ENCODE assay signal across 26 cellular contexts in the genomic region with DNA sequence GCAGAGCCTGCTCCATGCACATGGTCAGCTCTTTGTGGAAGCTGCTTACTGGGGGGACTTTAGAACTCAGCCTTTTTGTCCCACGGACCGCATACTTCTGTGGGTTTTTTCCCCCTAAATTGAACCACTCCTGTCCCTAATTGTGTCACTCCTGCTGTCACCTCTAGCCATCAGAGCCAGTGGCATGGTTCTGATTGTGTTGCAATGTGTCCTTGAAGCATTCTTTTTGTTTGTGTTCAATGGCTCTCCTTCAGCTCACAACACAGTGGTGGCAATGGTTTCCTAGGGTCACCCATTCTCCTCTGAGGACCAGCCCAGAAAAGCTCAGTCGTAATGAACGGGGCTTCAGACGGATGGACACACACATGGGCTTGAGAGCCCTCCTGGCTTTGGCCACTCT. TPM values are rescaled to one million over a fixed set of nuclear protein-coding genes. Genes with fewer than 3 reads are reported as not detected.
A peak's percentile ranks its signal among the peaks of the same experiment; 100 is the strongest.
DNase-seq lines count a peak whose midpoint lies in the region; ATAC-seq, FAIRE-seq and TF ChIP-seq lines count a peak whose summit lies in the region.
"Had no signal": no experiment of that assay in that cellular context is flagged by ENCODE, and none has a peak within 500 bp of the region (broad histone marks: within the 10 kb centered on the region; RNA-seq: fewer than 3 reads in every experiment).

No MANE protein-coding gene starts in this region.

- no peaks in the 10 kb centered on the region for H3K9me1 ChIP-seq in K562 (ENCODE audit: control insufficient read depth, insufficient read depth, low read length)

- 6% methylated on average over 5 of the region's 5 CpGs for WGBS in K562 (ENCODE audit: insufficient coverage, low coverage, missing lambda C conversion rate)
- WGBS in H1 (ENCODE audit: extremely low coverage in 1 of 2, insufficient coverage in 1 of 2, insufficient read length in 1 of 2, insufficient replicate concordance in 2 of 2, low coverage in 1 of 2, low lambda C conversion rate in 2 of 2, missing lambda C conversion rate in 1 of 2), 2 experiments: 90% methylated on average over 5 of the region's 5 CpGs; no CpG with 5 or more reads in 1 of the 2 experiments
- WGBS in neuronal stem cell (ENCODE audit: extremely low coverage in 2 of 2, insufficient read length in 2 of 2, insufficient replicate concordance in 1 of 2), 2 donors: no CpG with 5 or more reads among the region's 5 CpGs

- H4K20me1 ChIP-seq in GM23338 (replicated peaks; ENCODE audit: insufficient read depth) (no peaks in the 10 kb centered on the region), K562 (replicated peaks; ENCODE audit: control insufficient read depth, insufficient read depth, low read length) (no peaks in the 10 kb centered on the region), H1 (replicated peaks in 1 of 2; ENCODE audit: control insufficient read depth in 1 of 2, insufficient read depth in 2 of 2, low read length in 2 of 2) (no peaks in the 10 kb centered on the region)
- H4K20me1 ChIP-seq: BLaER1 had no signal

- H2BK15ac ChIP-seq in H1 (ENCODE audit: low read length) (no peak overlapping the region), neuronal stem cell (ENCODE audit: low read length) (no peak overlapping the region)

- peak overlapping the region; percentile 3 for H4K91ac ChIP-seq in H1 (replicated peaks; ENCODE audit: insufficient read length, low read length)
- no peak overlapping the region for H4K91ac ChIP-seq in neuronal stem cell (ENCODE audit: low read depth, low read length, poor library complexity)

- intact Hi-C loops in K562 (cut with micrococcal nuclease) (no loop called here), posterior vena cava (cut with DNase I) (no loop called here)

- H2AK5ac ChIP-seq in H1 (ENCODE audit: low read depth, low read length) (no peak overlapping the region), neuronal stem cell (ENCODE audit: low read depth, low read length) (no peak overlapping the region)

- no peak overlapping the region for H3K27ac Mint-ChIP-seq in GM23338
- H3K27ac Mint-ChIP-seq: CD4-positive, alpha-beta memory T cell; CD4-positive, CD25-positive, alpha-beta regulatory T cell had no signal

- DNase-seq in GM23338 (ENCODE audit: low spot score) (no peak), K562 (ENCODE audit: extremely low read depth in 1 of 4, low spot score in 3 of 4) (no peak), H1 (ENCODE audit: low read depth in 1 of 2, low spot score in 2 of 2) (no peak), neuronal stem cell (ENCODE audit: low spot score) (no peak), NOMO-1 treated with DMSO at 0.1 percent for 48 hours (lab: John Stamatoyannopoulos, UW; ENCODE audit: unreplicated experiment) (no peak), posterior vena cava (ENCODE audit: low spot score) (no peak)
- DNase-seq: 8988T; ACHN; BE2C; C1 segment of cervical spinal cord; CD4-positive, alpha-beta memory T cell; CD4-positive, CD25-positive, alpha-beta regulatory T cell; CD8-positive, alpha-beta memory T cell; COR-L47; DMS 273 treated with DMSO at 0.1 percent for 48 hours; DMS153; DMS53; DMS79; DND-41; GDM1 had no signal

- no peaks in the 10 kb centered on the region for H3K36me3 Mint-ChIP-seq in GM23338 (ENCODE audit: low read depth)
- H3K36me3 Mint-ChIP-seq: CD14-positive monocyte; CD4-positive, alpha-beta memory T cell; CD4-positive, CD25-positive, alpha-beta regulatory T cell; CD8-positive, alpha-beta memory T cell had no signal

- in situ Hi-C loops in K562 (cut with MboI): no loop called here

- H3K36me3 ChIP-seq in GM23338 (ENCODE audit: insufficient read depth) (no peaks in the 10 kb centered on the region; the same call in 1 of the 2 replicates), K562 (ENCODE audit: control insufficient read depth, insufficient read depth, low read length) (no peaks in the 10 kb centered on the region), H1 (ENCODE audit: control insufficient read depth in 2 of 4, insufficient read depth in 4 of 4, low read length in 3 of 4) (no peaks in the 10 kb centered on the region), neuronal stem cell (replicated peaks in 1 of 2; ENCODE audit: control insufficient read depth in 2 of 2, insufficient read depth in 2 of 2, low read length in 2 of 2) (no peaks in the 10 kb centered on the region)
- H3K36me3 ChIP-seq: BE2C had no signal

- peaks cover 41% of the 10 kb centered on the region for H3K4me1 Mint-ChIP-seq in GM23338
- H3K4me1 Mint-ChIP-seq: CD14-positive monocyte; CD4-positive, alpha-beta memory T cell; CD4-positive, CD25-positive, alpha-beta regulatory T cell; CD8-positive, alpha-beta memory T cell had no signal

- no peak overlapping the region for H3K27ac ChIP-seq in GM23338 (ENCODE audit: low read depth)
- no peak overlapping the region for H3K27ac ChIP-seq in K562 (ENCODE audit: extremely low read depth, low read depth, low read length)
- no peak overlapping the region for H3K27ac ChIP-seq in H1 (ENCODE audit: low read depth, low read length)
- no peak overlapping the region for H3K27ac ChIP-seq in neuronal stem cell (replicated peaks; ENCODE audit: low read length)
- H3K27ac ChIP-seq: BLaER1 had no signal

- TF ChIP-seq CTCF in GM23338 (conservative IDR thresholded peaks at IDR 0.05; ENCODE audit: low read depth in 2 of 2) (no peak), K562 (IDR thresholded peaks at IDR 0.05 in 2 of 3, conservative IDR thresholded peaks at IDR 0.05 in 1 of 3; ENCODE audit: insufficient read depth in 2 of 3, low read depth in 1 of 3, low read length in 3 of 3) (no peak), H1 (IDR thresholded peaks at IDR 0.05; ENCODE audit: control extremely low read depth in 1 of 3, insufficient read depth in 1 of 3, low read depth in 1 of 3, low read length in 3 of 3) (no peak)

- no peaks in the 10 kb centered on the region for H3K79me2 ChIP-seq in GM23338 (replicated peaks; ENCODE audit: insufficient read depth)
- no peaks in the 10 kb centered on the region for H3K79me2 ChIP-seq in K562 (ENCODE audit: control insufficient read depth, insufficient read depth, low read length)
- H3K79me2 ChIP-seq in H1 (ENCODE audit: control insufficient read depth in 1 of 2, insufficient read depth in 2 of 2, low read length in 2 of 2): no peaks in the 10 kb centered on the region

- no peaks in the 10 kb centered on the region for H3K9me3 Mint-ChIP-seq in GM23338
- H3K9me3 Mint-ChIP-seq: CD14-positive monocyte; CD4-positive, alpha-beta memory T cell; CD8-positive, alpha-beta memory T cell had no signal

- H3K18ac ChIP-seq in H1 (ENCODE audit: extremely low read depth, low read length) (no peak overlapping the region), neuronal stem cell (ENCODE audit: low read length) (peak overlapping the region; percentile 9)

- H2BK5ac ChIP-seq in H1 (ENCODE audit: low read depth, low read length) (no peak overlapping the region), neuronal stem cell (ENCODE audit: low read length) (no peak overlapping the region)

- POLR2A ChIA-PET in K562 (lab: Yijun Ruan, JAX) (interaction anchor here (1.8 kb wide), 1 partner anchor 15 kb away, joined by 5 read pairs; no protein-coding TSS in a partner anchor), H1 (lab: Charles Lee; ENCODE audit: partially characterized antibody) (no interaction called here)

- H3K27me3 ChIP-seq in GM23338 (ENCODE audit: insufficient read depth) (no peaks in the 10 kb centered on the region), K562 (ENCODE audit: control insufficient read depth in 2 of 2, insufficient read depth in 2 of 2, low read length in 2 of 2) (peaks cover 24 to 28% of the 10 kb centered on the region in 2 experiments), H1 (replicated peaks in 1 of 4; ENCODE audit: control insufficient read depth in 3 of 4, extremely low read depth in 1 of 4, insufficient read depth in 3 of 4, low read length in 3 of 4) (no peaks in the 10 kb centered on the region), neuronal stem cell (ENCODE audit: control insufficient read depth in 3 of 3, insufficient read depth in 3 of 3, low read depth in 1 of 3, low read length in 3 of 3) (no peaks in the 10 kb centered on the region)
- H3K27me3 ChIP-seq: BE2C, BLaER1 had no signal

- H3K23ac ChIP-seq in H1 (ENCODE audit: insufficient read length): no peak overlapping the region
- H3K23ac ChIP-seq in neuronal stem cell (ENCODE audit: low read depth, low read length, poor library complexity): no peak overlapping the region

- H2AFZ ChIP-seq in GM23338: peak overlapping the region; percentile 43; the same call in 1 of the 2 replicates
- H2AFZ ChIP-seq in K562 (ENCODE audit: low read depth, low read length): peak overlapping the region; percentile 5
- no peak overlapping the region for H2AFZ ChIP-seq in H1 (ENCODE audit: low read length)
- H2AFZ ChIP-seq in neuronal stem cell (ENCODE audit: low read length): no peak overlapping the region

- FAIRE-seq in K562 (lab: Jason Lieb, UNC) (peak; percentile 57), H1 (lab: Jason Lieb, UNC) (no peak)
- FAIRE-seq: A204.1, GM12891, GM19239 had no signal

- no peak overlapping the region for H2BK120ac ChIP-seq in H1 (replicated peaks; ENCODE audit: low read depth, low read length)
- no peak overlapping the region for H2BK120ac ChIP-seq in neuronal stem cell (ENCODE audit: low read depth, low read length)

- no peaks in the 10 kb centered on the region for H3F3A ChIP-seq in GM23338 (replicated peaks; ENCODE audit: low read depth)

- H3K4me3 Mint-ChIP-seq in GM23338: no peak overlapping the region
- H3K4me3 Mint-ChIP-seq: CD14-positive monocyte; CD4-positive, alpha-beta memory T cell; CD4-positive, CD25-positive, alpha-beta regulatory T cell; CD8-positive, alpha-beta memory T cell had no signal

- no peak overlapping the region for H4K8ac ChIP-seq in H1 (ENCODE audit: extremely low read depth, insufficient read depth, low read length)
- H4K8ac ChIP-seq in neuronal stem cell (ENCODE audit: low read depth, low read length): no peak overlapping the region

- H3K56ac ChIP-seq in H1 (replicated peaks; ENCODE audit: insufficient read length, low read depth, low read length): no peak overlapping the region

- H3K9me2 ChIP-seq in GM23338 (ENCODE audit: insufficient read depth): no peaks in the 10 kb centered on the region

- H3K4me1 ChIP-seq in GM23338 (ENCODE audit: insufficient read depth) (peaks cover 32% of the 10 kb centered on the region), K562 (replicated peaks in 1 of 2; ENCODE audit: control insufficient read depth in 2 of 2, insufficient read depth in 2 of 2, low read length in 2 of 2) (peaks cover 0 to 2% of the 10 kb centered on the region in 2 experiments; a peak in 1 of 5 replicates), H1 (replicated peaks in 1 of 4; ENCODE audit: control insufficient read depth in 3 of 4, insufficient read depth in 4 of 4, low read length in 3 of 4) (peaks cover 2 to 7% (median 3%) of the 10 kb centered on the region in 4 experiments; a peak in 5 of 7 replicates), neuronal stem cell (ENCODE audit: control insufficient read depth in 2 of 2, insufficient read depth in 1 of 2, low read depth in 1 of 2, low read length in 2 of 2) (peaks cover 17 to 29% of the 10 kb centered on the region in 2 donors)
- H3K4me1 ChIP-seq: BE2C had no signal

- no peak overlapping the region for H2BK20ac ChIP-seq in H1 (ENCODE audit: low read length)

- H3K14ac ChIP-seq in H1 (ENCODE audit: insufficient read length): no peak overlapping the region
- H3K14ac ChIP-seq in neuronal stem cell (ENCODE audit: low read length): no peak overlapping the region

- H3K79me1 ChIP-seq in H1 (ENCODE audit: low read depth, low read length): no peaks in the 10 kb centered on the region
- no peaks in the 10 kb centered on the region for H3K79me1 ChIP-seq in neuronal stem cell (ENCODE audit: low read depth, low read length)

- CTCF ChIA-PET in K562 (lab: Yijun Ruan, JAX; ENCODE audit: low intra/inter-chr PET ratio) (no interaction called here), H1 (lab: Charles Lee; ENCODE audit: partially characterized antibody) (interaction anchor here (0.5 to 1.8 kb wide), 3 partner anchors 10 to 584 kb away, joined by 3 to 11 read pairs (median 4); no protein-coding TSS in a partner anchor)

- H3K4me2 ChIP-seq in GM23338 (no peak overlapping the region), K562 (ENCODE audit: insufficient read depth, low read length) (no peak overlapping the region), H1 (ENCODE audit: insufficient read depth in 1 of 2, low read depth in 2 of 2, low read length in 2 of 2) (no peak overlapping the region), neuronal stem cell (ENCODE audit: insufficient read depth, low read length, poor library complexity, severe bottlenecking) (no peak overlapping the region)
- H3K4me2 ChIP-seq: BLaER1 had no signal

- no peaks in the 10 kb centered on the region for H3K23me2 ChIP-seq in H1 (ENCODE audit: low read depth, low read length)

- H3K9me3 ChIP-seq in K562 (replicated peaks; ENCODE audit: control insufficient read depth, insufficient read depth, low read depth, low read length) (no peaks in the 10 kb centered on the region), H1 (ENCODE audit: insufficient read depth in 2 of 2, low read depth in 1 of 2, low read length in 1 of 2) (no peaks in the 10 kb centered on the region), neuronal stem cell (replicated peaks in 1 of 2; ENCODE audit: control insufficient read depth in 2 of 2, insufficient read depth in 1 of 2, low read depth in 1 of 2, low read length in 2 of 2) (no peaks in the 10 kb centered on the region)
- H3K9me3 ChIP-seq: BE2C, BLaER1 had no signal

- no peak overlapping the region for H3K4ac ChIP-seq in H1 (replicated peaks; ENCODE audit: insufficient read length, low read depth, low read length)
- H3K4ac ChIP-seq in neuronal stem cell (ENCODE audit: low read length): no peak overlapping the region

- no TSS peak for BruUV-seq in K562 (replicated peaks; lab: Mats Ljungman, UMichigan)

- H3K9ac ChIP-seq in K562 (ENCODE audit: insufficient read depth in 1 of 2, low read depth in 2 of 2, low read length in 2 of 2) (no peak overlapping the region), H1 (replicated peaks in 1 of 4; ENCODE audit: extremely low read depth in 1 of 4, low read depth in 3 of 4, low read length in 3 of 4) (no peak overlapping the region), neuronal stem cell (ENCODE audit: low read depth, low read length, poor library complexity) (no peak overlapping the region)
- H3K9ac ChIP-seq: BLaER1 had no signal

- TF ChIP-seq EP300 in K562 (IDR thresholded peaks at IDR 0.05; ENCODE audit: low read length): no peak
- TF ChIP-seq EP300 in H1 (IDR thresholded peaks at IDR 0.05; ENCODE audit: borderline replicate concordance in 1 of 2, low read depth in 2 of 2, low read length in 2 of 2): no peak

- peaks cover 1% of the 10 kb centered on the region for H3K27me3 Mint-ChIP-seq in GM23338 (ENCODE audit: insufficient read depth, low read depth, poor library complexity)

- H3K4me3 ChIP-seq in GM23338: no peak overlapping the region
- no peak overlapping the region for H3K4me3 ChIP-seq in K562
- H3K4me3 ChIP-seq in H1 (ENCODE audit: extremely low read depth in 1 of 4, insufficient read depth in 2 of 4, low read depth in 3 of 4, low read length in 4 of 4): no peak overlapping the region
- H3K4me3 ChIP-seq in neuronal stem cell (ENCODE audit: low read length in 2 of 2): no peak overlapping the region
- H3K4me3 ChIP-seq: BLaER1 had no signal

- TF ChIP-seq RAD21 in K562 (CRISPR knock-in tag; conservative IDR thresholded peaks at IDR 0.05 in 1 of 2, IDR thresholded peaks at IDR 0.05 in 1 of 2): no peak
- TF ChIP-seq RAD21 in H1 (IDR thresholded peaks at IDR 0.05 in 1 of 2, conservative IDR thresholded peaks at IDR 0.05 in 1 of 2; ENCODE audit: low read depth in 2 of 2, low read length in 2 of 2): no peak

- ATAC-seq in GM23338 (no peak), K562 (no peak; the same call in 2 of the 3 replicates), HG03175 (IDR thresholded peaks at IDR 0.05; ENCODE audit: unreplicated experiment) (no peak)

- no peak for TF ChIP-seq POLR2A in K562 (conservative IDR thresholded peaks at IDR 0.05)
- no peak for TF ChIP-seq POLR2A in H1 (IDR thresholded peaks at IDR 0.05; ENCODE audit: control extremely low read depth in 1 of 2, low read depth in 2 of 2, low read length in 2 of 2)

- no peak overlapping the region for H2BK12ac ChIP-seq in H1 (ENCODE audit: low read depth, low read length)
- no peak overlapping the region for H2BK12ac ChIP-seq in neuronal stem cell (ENCODE audit: low read length)

- H4K5ac ChIP-seq in H1 (ENCODE audit: insufficient read length, low read depth, low read length): no peak overlapping the region

RNA-seq across cellular contexts. Expression of a gene that starts 35.4 kb away (rescaled TPM):
- total RNA-seq in GM23338 (2014; rRNA removed; shearing (Covaris generic)): 84.3 and 95.5 TPM in 2 replicates
- polyA plus RNA-seq in GM23338 (2016; fragmentation: Nextera tagmentation; extraction: Ambion mirVana) (52.7 and 63.7 TPM in 2 replicates), K562 (2011; rRNA removed) (121 and 122 TPM in 2 replicates), K562 (2014; fragmentation: Illumina TruSeq; extraction: Trizol) (69.3 and 80.4 TPM in 2 replicates), K562 (2014; fragmentation: Nextera tagmentation; extraction: Ambion mirVana) (10 to 100 TPM; 28.5 to 41.4 TPM), K562 (2014; rRNA removed) (87.4 and 88.8 TPM in 2 replicates), H1 (2011; rRNA removed) (62.2 and 64.4 TPM in 2 replicates)
- 62.9 and 117 TPM in 2 replicates for total RNA-seq in K562 (2011; cell fraction: chromatin; rRNA removed; ENCODE audit: low replicate concordance)
- 32.5 and 35.9 TPM in 2 replicates for total RNA-seq in K562 (2011; cell fraction: nucleolus; rRNA removed)
- total RNA-seq in K562 (2011; cell fraction: nucleoplasm; rRNA removed): 55.9 and 67.6 TPM in 2 replicates
- total RNA-seq in K562 (2014; rRNA removed) (43.8 and 57.6 TPM in 2 replicates), K562 (2014; rRNA removed; fragmentation: Illumina TruSeq; extraction: Trizol) (51.0 and 51.8 TPM in 2 replicates), K562 (2015; rRNA removed; fragmentation: Illumina TruSeq; extraction: Trizol) (45.8 and 48.0 TPM in 2 replicates), K562 (2021) (65.8 and 66.8 TPM in 2 replicates), posterior vena cava (under 1 TPM; 0.33 to 0.83 TPM)
- 47.5 and 73.0 TPM in 2 replicates for polyA plus RNA-seq in K562 (2011; cell fraction: cytosol; rRNA removed)
- 257 and 276 TPM in 2 replicates for polyA plus RNA-seq in K562 (2011; cell fraction: nucleus; rRNA removed)
- polyA plus RNA-seq in K562 (2012): 30.0 and 43.1 TPM in 2 replicates
- 54.5 and 61.8 TPM in 2 replicates for polyA minus RNA-seq in K562 (2011; rRNA and poly(A)+ RNA removed)
- 41.7 and 43.2 TPM in 2 replicates for polyA minus RNA-seq in K562 (2011; cell fraction: cytosol; rRNA and poly(A)+ RNA removed)
- polyA minus RNA-seq in K562 (2011; cell fraction: nucleus; rRNA and poly(A)+ RNA removed): 32.2 and 47.1 TPM in 2 replicates
- 75.7 and 80.4 TPM in 2 replicates for total RNA-seq in H1 (2021; fragmentation: NEBNext Ultra II Directional; extraction: Animal tissue kit (Norgen Biotek cat#: 25700))
- polyA plus RNA-seq in H1 (2011; cell fraction: cytosol; rRNA removed): 88.6 TPM
- polyA plus RNA-seq in H1 (2011; cell fraction: nucleus; rRNA removed): 121 TPM
- 51.7 to 80.1 TPM (median 61.2 TPM) in 4 replicates for polyA plus RNA-seq in H1 (2012, experiment 1 of 2)
- polyA plus RNA-seq in H1 (2012, experiment 2 of 2): 28.2 TPM
- 69.7 TPM for polyA plus RNA-seq in H1 (2013, experiment 1 of 2)
- 62.2 TPM for polyA plus RNA-seq in H1 (2013, experiment 2 of 2)
- 54.4 and 57.1 TPM in 2 replicates for polyA minus RNA-seq in H1 (2011; rRNA and poly(A)+ RNA removed)
- 43.6 TPM for polyA minus RNA-seq in H1 (2011; cell fraction: cytosol; rRNA and poly(A)+ RNA removed)
- polyA minus RNA-seq in H1 (2011; cell fraction: nucleus; rRNA and poly(A)+ RNA removed): 42.2 TPM
- 28.8 TPM for polyA plus RNA-seq in neuronal stem cell (2013, experiment 1 of 2)
- polyA plus RNA-seq in neuronal stem cell (2013, experiment 2 of 2): 28.9 TPM

Comparison
In these comparisons a context has a peak if more than half of its experiments do, and no peak if none do; other contexts are left out.
1. H2AFZ ChIP-seq: peak in GM23338 (single experiment) and K562 (single experiment); none in H1 (single experiment) and neuronal stem cell (single experiment).
2. RNA of a gene that starts 35.4 kb away (total RNA-seq): 84.3 to 95.5 TPM in GM23338, 75.7 to 80.4 TPM in H1 and 32.5 to 117 TPM in K562; 0.33 to 0.83 TPM in posterior vena cava; every median in the first group is over 10 times any median in the second.